In genomic region chr12:54024581-54024980, GRCh38 we compare ENCODE assay signal across 30 cellular contexts. TPM values are rescaled to one million over a fixed set of nuclear protein-coding genes. Genes with fewer than 3 reads are reported as not detected.
DNase-seq lines count a peak whose midpoint lies in the region; ATAC-seq and TF ChIP-seq lines count a peak whose summit lies in the region.
"Had no signal": no experiment of that assay in that cellular context is flagged by ENCODE, and none has a peak within 500 bp of the region (broad histone marks: within the 10 kb centered on the region; RNA-seq: fewer than 3 reads in every experiment).

No MANE protein-coding gene starts in this region.

- H2AFZ ChIP-seq in hepatocyte: no peak overlapping the region

- peaks cover 6% of the 10 kb centered on the region for H3K36me3 Mint-ChIP-seq in MCF 10A (ENCODE audit: insufficient read depth, unreplicated experiment)
- H3K36me3 Mint-ChIP-seq: CD8-positive, alpha-beta T cell had no signal

- peak in 2 of 4 donors; percentile 16 to 19 for ATAC-seq in psoas muscle
- ATAC-seq in body of pancreas: no peak
- ATAC-seq: CD8-positive, alpha-beta T cell; T-helper 17 cell had no signal

- H3K9me3 ChIP-seq in breast epithelium (no peaks in the 10 kb centered on the region), hepatocyte (ENCODE audit: low read depth) (no peaks in the 10 kb centered on the region), psoas muscle (no peaks in the 10 kb centered on the region), body of pancreas (no peaks in the 10 kb centered on the region)
- H3K9me3 ChIP-seq: esophagus muscularis mucosa had no signal

- H3K4me2 ChIP-seq in hepatocyte: peak overlapping the region; percentile 70
- H3K4me2 ChIP-seq: KMS-11 had no signal

- H3K27ac Mint-ChIP-seq in MCF 10A (ENCODE audit: low read depth, unreplicated experiment): no peak overlapping the region
- H3K27ac Mint-ChIP-seq: activated T-cell treated with anti-CD3 and anti-CD28 coated beads, Interleukin-2, amount 50 U/mL, for 24 hours; CD8-positive, alpha-beta T cell; endodermal cell; HFFc6; stimulated activated naive CD8-positive, alpha-beta T cell treated with anti-CD3 and anti-CD28 coated beads, Interleukin-15, Interleukin-2, amounts not matched to agents 100 ng/mL and 50 ng/mL, for 24 hours; T-helper 17 cell had no signal

- CTCF ChIA-PET in MCF 10A (lab: Yijun Ruan, JAX): interaction anchor here (0.7 to 9.4 kb wide), 6 partner anchors 8 to 278 kb away, joined by 3 to 233 read pairs (median 22); partner anchors contain the start of genes HOXC5 and SMUG1

- H3K27me3 ChIP-seq in breast epithelium (no peaks in the 10 kb centered on the region), hepatocyte (peaks cover 94% of the 10 kb centered on the region), psoas muscle (ENCODE audit: insufficient read depth in 3 of 3, low read length in 2 of 3) (no peaks in the 10 kb centered on the region), body of pancreas (peaks cover 0 to 20% of the 10 kb centered on the region in 2 donors)

- TF ChIP-seq CTCF in breast epithelium (IDR thresholded peaks at IDR 0.05) (no peak), MCF 10A (IDR thresholded peaks at IDR 0.05; ENCODE audit: unreplicated experiment) (no peak), hepatocyte (IDR thresholded peaks at IDR 0.05; ENCODE audit: poor library complexity) (no peak), psoas muscle (IDR thresholded peaks at IDR 0.05) (no peak), body of pancreas (IDR thresholded peaks at IDR 0.05) (no peak)

- no peak overlapping the region for H3K4me3 Mint-ChIP-seq in MCF 10A (ENCODE audit: unreplicated experiment)
- H3K4me3 Mint-ChIP-seq: activated T-cell treated with anti-CD3 and anti-CD28 coated beads, Interleukin-2, amount 50 U/mL, for 24 hours; CD8-positive, alpha-beta T cell; endodermal cell; HFFc6; stimulated activated naive CD8-positive, alpha-beta T cell treated with anti-CD3 and anti-CD28 coated beads, Interleukin-15, Interleukin-2, amounts not matched to agents 100 ng/mL and 50 ng/mL, for 24 hours; T-helper 17 cell had no signal

- peaks cover 15% of the 10 kb centered on the region for H3K4me1 Mint-ChIP-seq in MCF 10A (ENCODE audit: insufficient read depth, unreplicated experiment)

- DNase-seq in breast epithelium (ENCODE audit: low spot score in 2 of 2): peak in 1 of 2 donors; percentile 12
- DNase-seq in MCF 10A (ENCODE audit: unreplicated experiment): no peak
- DNase-seq in hepatocyte (ENCODE audit: low spot score): no peak
- peak in 1 of 2 donors; percentile 57 for DNase-seq in psoas muscle
- no peak for DNase-seq in body of pancreas
- no peak for DNase-seq in SW 1271 (lab: John Stamatoyannopoulos, UW)
- DNase-seq in NCI-H2196 (lab: John Stamatoyannopoulos, UW; ENCODE audit: unreplicated experiment): no peak
- DNase-seq in GM19240 (ENCODE audit: insufficient read length, low spot score): no peak
- DNase-seq: activated CD4-positive, alpha-beta T cell treated with anti-CD3 and anti-CD28 coated beads for 48 hours; activated naive CD4-positive, alpha-beta T cell; activated T-cell treated with anti-CD3 and anti-CD28 coated beads, Interleukin-2, amount 50 U/mL, for 24 hours; AML-193; amniotic stem cell; CD8-positive, alpha-beta T cell; HFFc6; NCI-H1694 treated with DMSO at 0.1 percent for 48 hours; retina; stimulated activated CD4-positive, alpha-beta T cell treated with anti-CD3 and anti-CD28 coated beads, Interleukin-4, amount 100 ng/mL, for 4 hours; T-helper 17 cell; trophoblast cell had no signal

- no peaks in the 10 kb centered on the region for H4K20me1 ChIP-seq in hepatocyte (ENCODE audit: insufficient read depth, poor library complexity, severe bottlenecking)

- H3K27ac ChIP-seq in breast epithelium: peak overlapping the region; percentile 99
- no peak overlapping the region for H3K27ac ChIP-seq in hepatocyte
- H3K27ac ChIP-seq in psoas muscle: peak overlapping the region; percentile 99
- no peak overlapping the region for H3K27ac ChIP-seq in body of pancreas
- H3K27ac ChIP-seq: 22Rv1, cardiac muscle cell, coronary artery, esophagus muscularis mucosa, KMS-11, RWPE1 had no signal

- no TSS peak for BruUV-seq in MCF 10A (replicated peaks; lab: Mats Ljungman, UMichigan)

- no peaks in the 10 kb centered on the region for H3K9me3 Mint-ChIP-seq in MCF 10A (ENCODE audit: unreplicated experiment)
- H3K9me3 Mint-ChIP-seq: activated T-cell treated with anti-CD3 and anti-CD28 coated beads, Interleukin-2, amount 50 U/mL, for 24 hours; CD8-positive, alpha-beta T cell; endodermal cell; HFFc6; stimulated activated naive CD8-positive, alpha-beta T cell treated with anti-CD3 and anti-CD28 coated beads, Interleukin-15, Interleukin-2, amounts not matched to agents 100 ng/mL and 50 ng/mL, for 24 hours had no signal

- H3K4me1 ChIP-seq in breast epithelium (peaks cover 0 to 18% of the 10 kb centered on the region in 2 donors), hepatocyte (ENCODE audit: insufficient read depth) (peaks cover 29% of the 10 kb centered on the region), psoas muscle (peaks cover 60% of the 10 kb centered on the region), body of pancreas (peaks cover 18% of the 10 kb centered on the region)

- peaks cover 61% of the 10 kb centered on the region for H3K79me2 ChIP-seq in hepatocyte

- no peaks in the 10 kb centered on the region for H3K9me2 ChIP-seq in hepatocyte (replicated peaks; ENCODE audit: insufficient read depth)

- TF ChIP-seq POLR2A in breast epithelium (IDR thresholded peaks at IDR 0.05) (no peak), body of pancreas (IDR thresholded peaks at IDR 0.05) (no peak)

- POLR2A ChIA-PET in MCF 10A (lab: Yijun Ruan, JAX): interaction anchor here (0.6 to 1.6 kb wide), 3 partner anchors 8 to 209 kb away, joined by 3 to 8 read pairs (median 6); partner anchors contain the start of genes HOXC5 and HOXC9

- 40% methylated on average over 3 of the region's 3 CpGs for WGBS in hepatocyte (ENCODE audit: low lambda C conversion rate, missing lambda C conversion rate)
- 4 to 22% (median 12%) methylated on average over 3 of the region's 3 CpGs for WGBS in psoas muscle, 3 donors
- 57 to 66% methylated on average over 3 of the region's 3 CpGs for WGBS in body of pancreas, 2 donors

- H3K36me3 ChIP-seq in breast epithelium (no peaks in the 10 kb centered on the region), hepatocyte (replicated peaks; ENCODE audit: insufficient read depth, low read depth) (no peaks in the 10 kb centered on the region), psoas muscle (ENCODE audit: insufficient read depth in 1 of 2, low read depth in 1 of 2) (no peaks in the 10 kb centered on the region), body of pancreas (replicated peaks in 1 of 2; ENCODE audit: insufficient read depth in 1 of 2, low read depth in 2 of 2) (no peaks in the 10 kb centered on the region)
- H3K36me3 ChIP-seq: cardiac muscle cell, esophagus muscularis mucosa had no signal

- intact Hi-C loops in breast epithelium (cut with DNase I; ENCODE audit: low total_unique reads) (no loop called here), MCF 10A (cut with micrococcal nuclease) (no loop called here), psoas muscle (cut with DNase I) (loop anchor here in 1 of 2 donors (1.0 kb wide), 1 partner anchor 41 kb away; no protein-coding TSS in a partner anchor), body of pancreas (cut with DNase I) (no loop called here)

- no peaks in the 10 kb centered on the region for H3K27me3 Mint-ChIP-seq in MCF 10A (ENCODE audit: insufficient read depth, unreplicated experiment)

- H3K4me3 ChIP-seq in breast epithelium (peak overlapping the region; percentile 30 to 60 (median 30)), hepatocyte (no peak overlapping the region), psoas muscle (peak overlapping the region; percentile 77), body of pancreas (no peak overlapping the region)
- H3K4me3 ChIP-seq: cardiac muscle cell, coronary artery, esophagus muscularis mucosa, lung had no signal

RNA-seq across cellular contexts. Expression of gene HOXC6, which starts 3.7 kb away (rescaled TPM):
- total RNA-seq in breast epithelium: 1 to 10 TPM; 3.3 to 4.1 (median 4.0) TPM
- total RNA-seq in MCF 10A (2022): 7.1 and 11.5 TPM in 2 replicates
- total RNA-seq in hepatocyte: 2.6 and 4.5 TPM in 2 replicates
- 11.1 and 12.1 TPM in 2 replicates for polyA plus RNA-seq in hepatocyte
- 10 to 100 TPM in 2 of 4 donors, 1 to 10 TPM in 2; 5.2 to 23.6 (median 12.5) TPM for total RNA-seq in psoas muscle
- 1 to 10 TPM; 2.2 to 9.5 (median 4.7) TPM for polyA plus RNA-seq in psoas muscle
- not detected for total RNA-seq in body of pancreas
- total RNA-seq: activated CD8-positive, alpha-beta memory T cell treated with anti-CD3 and anti-CD28 coated beads for 36 hours; cardiac muscle cell; CD8-positive, alpha-beta T cell; endodermal cell; T-helper 17 cell had no signal
- polyA plus RNA-seq: cardiac muscle cell had no signal

RNA-seq across cellular contexts. Expression of gene HOXC5, which starts 8.3 kb away (rescaled TPM):
- total RNA-seq in breast epithelium (under 1 TPM; 0.73 to 0.98 (median 0.96) TPM), MCF 10A (2022) (0.74 TPM in 1 of 2 replicates, not detected in the other), hepatocyte (0.20 and 0.40 TPM in 2 replicates), psoas muscle (1 to 10 TPM in 2 of 4 donors, under 1 TPM in 2; 0.25 to 3.3 (median 1.1) TPM), body of pancreas (not detected)
- polyA plus RNA-seq in hepatocyte (0.18 and 1.1 TPM in 2 replicates), psoas muscle (under 1 TPM; 0.03 to 0.58 (median 0.04) TPM)
- total RNA-seq: activated CD8-positive, alpha-beta memory T cell treated with anti-CD3 and anti-CD28 coated beads for 36 hours; cardiac muscle cell; CD8-positive, alpha-beta T cell; endodermal cell; T-helper 17 cell had no signal
- polyA plus RNA-seq: cardiac muscle cell had no signal

RNA-seq across cellular contexts. Expression of gene HOXC8, which starts 15.8 kb away (rescaled TPM):
- total RNA-seq in breast epithelium (1 to 10 TPM in 2 of 3 donors, under 1 TPM in 1; 0.73 to 5.4 (median 2.0) TPM), MCF 10A (2022) (6.0 and 6.9 TPM in 2 replicates), hepatocyte (1.6 and 2.0 TPM in 2 replicates), psoas muscle (10 to 100 TPM in 1 of 4 donors, 1 to 10 TPM in 3; 6.7 to 10.2 (median 9.0) TPM), body of pancreas (not detected)
- polyA plus RNA-seq in hepatocyte (6.4 and 8.5 TPM in 2 replicates), psoas muscle (1 to 10 TPM; 1.6 to 8.8 (median 3.3) TPM)
- total RNA-seq: activated CD8-positive, alpha-beta memory T cell treated with anti-CD3 and anti-CD28 coated beads for 36 hours; CD8-positive, alpha-beta T cell; endodermal cell; esophagus muscularis mucosa; HFFc6; lung; T-helper 17 cell had no signal
- polyA plus RNA-seq: cardiac muscle cell had no signal

RNA-seq across cellular contexts. Expression of gene HOXC9, which starts 24.6 kb away (rescaled TPM):
- total RNA-seq in breast epithelium (10 to 100 TPM in 1 of 3 donors, 1 to 10 TPM in 2; 3.8 to 16.8 (median 4.6) TPM), MCF 10A (2022) (5.2 and 6.0 TPM in 2 replicates), hepatocyte (0.10 and 0.60 TPM in 2 replicates), psoas muscle (10 to 100 TPM in 2 of 4 donors, 1 to 10 TPM in 2; 6.4 to 14.6 (median 9.2) TPM), body of pancreas (not detected)
- polyA plus RNA-seq in hepatocyte (2.7 and 4.1 TPM in 2 replicates), psoas muscle (10 to 100 TPM in 2 of 3 donors, 1 to 10 TPM in 1; 8.8 to 31.1 (median 16.4) TPM)
- total RNA-seq: activated CD8-positive, alpha-beta memory T cell treated with anti-CD3 and anti-CD28 coated beads for 36 hours; cardiac muscle cell; CD8-positive, alpha-beta T cell; endodermal cell; esophagus muscularis mucosa; lung; T-helper 17 cell had no signal
- polyA plus RNA-seq: cardiac muscle cell had no signal

RNA-seq across cellular contexts. Expression of gene HOXC4, which starts 29.1 kb away (rescaled TPM):
- total RNA-seq in breast epithelium (1 to 10 TPM; 1.8 to 2.3 (median 1.9) TPM), MCF 10A (2022) (1.7 and 1.8 TPM in 2 replicates), hepatocyte (1.5 and 2.1 TPM in 2 replicates), psoas muscle (1 to 10 TPM; 1.6 to 4.7 (median 2.6) TPM), body of pancreas (not detected)
- polyA plus RNA-seq in hepatocyte (4.4 and 4.8 TPM in 2 replicates), psoas muscle (1 to 10 TPM in 2 of 3 donors, under 1 TPM in 1; 0.72 to 1.4 (median 1.1) TPM)
- total RNA-seq: cardiac muscle cell, endodermal cell, T-helper 17 cell had no signal
- polyA plus RNA-seq: cardiac muscle cell had no signal

Comparison
In these comparisons a context has a peak if more than half of its experiments do, and no peak if none do; other contexts are left out.
1. H3K27ac ChIP-seq: peak in breast epithelium (2 of 2) and psoas muscle (single experiment); none in hepatocyte (single experiment) and body of pancreas (0 of 4).
2. H3K4me3 ChIP-seq: peak in breast epithelium (3 of 3) and psoas muscle (single experiment); none in hepatocyte (single experiment) and body of pancreas (0 of 2).